20 cellular contexts compared by ENCODE assay signal in genomic region chr1:16242556-16243407, GRCh38. TPM values are rescaled to one million over a fixed set of nuclear protein-coding genes. Genes with fewer than 3 reads are reported as not detected.
A peak's percentile ranks its signal among the peaks of the same experiment; 100 is the strongest.
DNase-seq lines count a peak whose midpoint lies in the region; ATAC-seq, FAIRE-seq and TF ChIP-seq lines count a peak whose summit lies in the region.
"Had no signal": no experiment of that assay in that cellular context is flagged by ENCODE, and none has a peak within 500 bp of the region (broad histone marks: within the 10 kb centered on the region; RNA-seq: fewer than 3 reads in every experiment).

No MANE protein-coding gene starts in this region.

- H3K27ac ChIP-seq in heart right ventricle (no peak overlapping the region), K562 (ENCODE audit: extremely low read depth, low read depth, low read length) (no peak overlapping the region), transverse colon (no peak overlapping the region)
- H3K27ac ChIP-seq: A549, SK-N-MC had no signal

- peaks cover 0 to 18% (median 0%) of the 10 kb centered on the region in 9 donors for H3K36me3 ChIP-seq in heart right ventricle
- peaks cover 11% of the 10 kb centered on the region for H3K36me3 ChIP-seq in K562 (ENCODE audit: control insufficient read depth, insufficient read depth, low read length)
- no peaks in the 10 kb centered on the region for H3K36me3 ChIP-seq in transverse colon

- no peak for TF ChIP-seq CTCF in heart right ventricle (IDR thresholded peaks at IDR 0.05)
- TF ChIP-seq CTCF in K562 (IDR thresholded peaks at IDR 0.05 in 2 of 3, conservative IDR thresholded peaks at IDR 0.05 in 1 of 3; ENCODE audit: insufficient read depth in 2 of 3, low read depth in 1 of 3, low read length in 3 of 3) = no peak
- TF ChIP-seq CTCF in transverse colon (IDR thresholded peaks at IDR 0.05) = no peak

- no peak overlapping the region for H3K4me2 ChIP-seq in K562 (ENCODE audit: insufficient read depth, low read length)
- H3K4me2 ChIP-seq: A549 had no signal

- POLR2A ChIA-PET in K562 (lab: Yijun Ruan, JAX) = interaction anchor here (0.6 to 1.6 kb wide), 12 partner anchors 11 to 546 kb away, joined by 3 to 6 read pairs (median 4); no protein-coding TSS in a partner anchor

- FAIRE-seq in K562 (lab: Jason Lieb, UNC) (no peak), frontal cortex (lab: Jason Lieb, UNC) (no peak)
- FAIRE-seq: A549, H54, HTR-8/SVneo, RCC 7860 had no signal

- no peak overlapping the region for H3K4me3 ChIP-seq in heart right ventricle
- H3K4me3 ChIP-seq in K562 = no peak overlapping the region
- H3K4me3 ChIP-seq in transverse colon = no peak overlapping the region
- H3K4me3 ChIP-seq: A549, SK-N-MC had no signal

- no peaks in the 10 kb centered on the region for H3K9me1 ChIP-seq in K562 (ENCODE audit: control insufficient read depth, insufficient read depth, low read length)

- in situ Hi-C loops in K562 (cut with MboI) = loop anchor here (5.0 kb wide), 1 partner anchor 160 kb away; no protein-coding TSS in a partner anchor
- in situ Hi-C loops in transverse colon (cut with MboI; ENCODE audit: low pct_ligation_motif_present in 1 of 4, low pct_unique_long_range_greater_than_20kb in 1 of 4, low sequenced_read_pairs in 3 of 4) = no loop called here

- CTCF ChIA-PET in K562 (lab: Yijun Ruan, JAX; ENCODE audit: low intra/inter-chr PET ratio) = interaction anchor here (2.7 kb wide), 1 partner anchor 164 kb away, joined by 38 read pairs; no protein-coding TSS in a partner anchor

- intact Hi-C loops in Right ventricle myocardium superior (cut with DNase I) = loop anchor here (5.0 kb wide), 1 partner anchor 160 kb away; no protein-coding TSS in a partner anchor
- intact Hi-C loops in heart right ventricle (cut with DNase I) = loop anchor here in 9 of 10 donors (5.0 to 10.0 kb wide), 9 partner anchors 35 to 165 kb away; partner anchors contain the start of gene SZRD1 (in 2 of the 9)
- intact Hi-C loops in K562 (cut with micrococcal nuclease) = no loop called here
- intact Hi-C loops in transverse colon (cut with DNase I; ENCODE audit: low total_unique reads) = loop anchor here (5.0 kb wide), 2 partner anchors 35 to 165 kb away; no protein-coding TSS in a partner anchor

- no peak for ATAC-seq in Right ventricle myocardium superior (ENCODE audit: poor library complexity)
- no peak for ATAC-seq in heart right ventricle
- peak; percentile 8; the same call in 2 of the 3 replicates for ATAC-seq in K562
- no peak for ATAC-seq in GM19397 (IDR thresholded peaks at IDR 0.05; ENCODE audit: unreplicated experiment)
- ATAC-seq: A549 had no signal

- BruUV-seq in K562 (replicated peaks; lab: Mats Ljungman, UMichigan) = no TSS peak

- H3K4me1 ChIP-seq in heart right ventricle (peaks cover 3 to 36% (median 21%) of the 10 kb centered on the region in 9 donors), K562 (replicated peaks in 1 of 2; ENCODE audit: control insufficient read depth in 2 of 2, insufficient read depth in 2 of 2, low read length in 2 of 2) (peaks cover 9 to 28% of the 10 kb centered on the region in 2 experiments), transverse colon (peaks cover under 1 to 12% (median 7%) of the 10 kb centered on the region in 4 donors)

- no peak for TF ChIP-seq POLR2A in K562 (conservative IDR thresholded peaks at IDR 0.05)
- no peak for TF ChIP-seq POLR2A in transverse colon (IDR thresholded peaks at IDR 0.05)

- WGBS in heart right ventricle, 2 donors = 82 to 86% methylated on average over 20 of the region's 20 CpGs
- WGBS in K562 (ENCODE audit: insufficient coverage, low coverage, missing lambda C conversion rate) = 54% methylated on average over 20 of the region's 20 CpGs
- 75 to 82% methylated on average over 4 to 20 of the region's 20 CpGs for WGBS in transverse colon (ENCODE audit: low coverage in 1 of 2), 2 donors

- TF ChIP-seq EP300 in K562 (IDR thresholded peaks at IDR 0.05; ENCODE audit: low read length) (no peak), transverse colon (IDR thresholded peaks at IDR 0.05; ENCODE audit: low read depth) (no peak)

- H3K27me3 ChIP-seq in heart right ventricle = no peaks in the 10 kb centered on the region
- no peaks in the 10 kb centered on the region for H3K27me3 ChIP-seq in K562 (ENCODE audit: control insufficient read depth in 2 of 2, insufficient read depth in 2 of 2, low read length in 2 of 2)
- no peaks in the 10 kb centered on the region for H3K27me3 ChIP-seq in transverse colon

- peak; percentile 20 for DNase-seq in Right ventricle myocardium superior
- no peak for DNase-seq in heart right ventricle
- peak in 3 of 4 experiments; percentile 32 to 67 (median 64) for DNase-seq in K562 (ENCODE audit: extremely low read depth in 1 of 4, low spot score in 3 of 4)
- peak; percentile 55 for DNase-seq in myocyte (ENCODE audit: low read depth)
- DNase-seq in transverse colon = peak; percentile 7
- no peak for DNase-seq in kidney glomerular epithelial cell (lab: John Stamatoyannopoulos, UW)
- DNase-seq in frontal cortex (ENCODE audit: low spot score in 2 of 2) = no peak
- DNase-seq: DMS153; GDM1; NCI-H1105; NCI-H510A; NCI-H748 treated with DMSO at 0.1 percent for 48 hours; NK-92 treated with Interleukin-12 subunit alpha and Interleukin-12 subunit beta, amount 100 ng/mL, for 24 hours; SHP77 had no signal

- H3K9me3 ChIP-seq in heart right ventricle = no peaks in the 10 kb centered on the region
- H3K9me3 ChIP-seq in K562 (replicated peaks; ENCODE audit: control insufficient read depth, insufficient read depth, low read depth, low read length) = no peaks in the 10 kb centered on the region
- no peaks in the 10 kb centered on the region for H3K9me3 ChIP-seq in transverse colon
- H3K9me3 ChIP-seq: A549 had no signal

- peak overlapping the region in 1 of 2 experiments; percentile 72; a peak in 2 of 4 replicates for H3K9ac ChIP-seq in K562 (ENCODE audit: insufficient read depth in 1 of 2, low read depth in 2 of 2, low read length in 2 of 2)

- no peaks in the 10 kb centered on the region for H4K20me1 ChIP-seq in K562 (replicated peaks; ENCODE audit: control insufficient read depth, insufficient read depth, low read length)

- TF ChIP-seq RAD21 in K562 (CRISPR knock-in tag; conservative IDR thresholded peaks at IDR 0.05 in 1 of 2, IDR thresholded peaks at IDR 0.05 in 1 of 2) = no peak

- no peaks in the 10 kb centered on the region for H3K79me2 ChIP-seq in K562 (ENCODE audit: control insufficient read depth, insufficient read depth, low read length)

- no peak overlapping the region for H2AFZ ChIP-seq in K562 (ENCODE audit: low read depth, low read length)

RNA-seq across cellular contexts. Expression of gene CPLANE2, which starts 5.8 kb away (rescaled TPM):
- total RNA-seq in Right ventricle myocardium superior (10.1 TPM), heart right ventricle (10 to 100 TPM in 2 of 10 donors, 1 to 10 TPM in 8; 3.9 to 11.1 (median 7.2) TPM), K562 (2014; rRNA removed) (19.9 and 27.8 TPM in 2 replicates), K562 (2014; rRNA removed; fragmentation: Illumina TruSeq; extraction: Trizol) (3.3 and 3.7 TPM in 2 replicates), K562 (2015; rRNA removed; fragmentation: Illumina TruSeq; extraction: Trizol) (8.0 and 8.3 TPM in 2 replicates), K562 (2021) (17.8 and 20.9 TPM in 2 replicates), myocyte (11.3 and 16.3 TPM in 2 replicates), transverse colon (10 to 100 TPM in 1 of 4 donors, 1 to 10 TPM in 2, under 1 TPM in 1; 0.60 to 12.3 (median 4.3) TPM), frontal cortex (16.7 TPM)
- polyA plus RNA-seq in heart right ventricle (1 to 10 TPM; 2.2 to 2.3 TPM), K562 (2011; rRNA removed) (10.9 and 15.9 TPM in 2 replicates), K562 (2014; fragmentation: Illumina TruSeq; extraction: Trizol) (8.1 and 13.6 TPM in 2 replicates), K562 (2014; fragmentation: Nextera tagmentation; extraction: Ambion mirVana) (under 1 TPM; 0.17 to 0.32 TPM), K562 (2014; rRNA removed) (10.3 and 15.5 TPM in 2 replicates)
- total RNA-seq in K562 (2011; cell fraction: chromatin; rRNA removed; ENCODE audit: low replicate concordance) = 6.0 and 32.3 TPM in 2 replicates
- 25.7 and 37.9 TPM in 2 replicates for total RNA-seq in K562 (2011; cell fraction: nucleolus; rRNA removed)
- 15.3 and 20.1 TPM in 2 replicates for total RNA-seq in K562 (2011; cell fraction: nucleoplasm; rRNA removed)
- 14.2 and 28.7 TPM in 2 replicates for polyA plus RNA-seq in K562 (2011; cell fraction: cytosol; rRNA removed)
- 22.8 and 30.9 TPM in 2 replicates for polyA plus RNA-seq in K562 (2011; cell fraction: nucleus; rRNA removed)
- 16.0 and 21.8 TPM in 2 replicates for polyA plus RNA-seq in K562 (2012)
- polyA minus RNA-seq in K562 (2011; rRNA and poly(A)+ RNA removed) = 11.8 and 19.8 TPM in 2 replicates
- 18.6 and 24.7 TPM in 2 replicates for polyA minus RNA-seq in K562 (2011; cell fraction: cytosol; rRNA and poly(A)+ RNA removed)
- polyA minus RNA-seq in K562 (2011; cell fraction: nucleus; rRNA and poly(A)+ RNA removed) = 21.7 and 22.7 TPM in 2 replicates
- polyA plus RNA-seq in myocyte (2012) = 12.0 TPM

RNA-seq across cellular contexts. Expression of gene ARHGEF19, which starts 30.3 kb away (rescaled TPM):
- total RNA-seq in Right ventricle myocardium superior (1.8 TPM), heart right ventricle (1 to 10 TPM in 7 of 10 donors, under 1 TPM in 3; 0.49 to 3.0 (median 1.6) TPM), K562 (2014; rRNA removed) (6.3 and 7.0 TPM in 2 replicates), K562 (2014; rRNA removed; fragmentation: Illumina TruSeq; extraction: Trizol) (2.7 and 4.3 TPM in 2 replicates), K562 (2015; rRNA removed; fragmentation: Illumina TruSeq; extraction: Trizol) (5.2 and 6.0 TPM in 2 replicates), K562 (2021) (11.2 and 15.1 TPM in 2 replicates), myocyte (0.31 and 0.67 TPM in 2 replicates), transverse colon (10 to 100 TPM in 2 of 4 donors, 1 to 10 TPM in 2; 5.7 to 46.8 (median 10.8) TPM), frontal cortex (1.2 TPM)
- polyA plus RNA-seq in heart right ventricle (1 to 10 TPM; 1.9 to 5.4 TPM), K562 (2011; rRNA removed) (21.0 and 33.1 TPM in 2 replicates), K562 (2014; fragmentation: Illumina TruSeq; extraction: Trizol) (4.4 and 10.8 TPM in 2 replicates), K562 (2014; fragmentation: Nextera tagmentation; extraction: Ambion mirVana) (1 to 10 TPM in 1 of 2 experiments, under 1 TPM in 1; 0.73 to 1.1 TPM), K562 (2014; rRNA removed) (14.8 and 17.1 TPM in 2 replicates)
- 15.4 and 51.0 TPM in 2 replicates for total RNA-seq in K562 (2011; cell fraction: chromatin; rRNA removed; ENCODE audit: low replicate concordance)
- 25.4 and 38.4 TPM in 2 replicates for total RNA-seq in K562 (2011; cell fraction: nucleolus; rRNA removed)
- 20.2 and 22.1 TPM in 2 replicates for total RNA-seq in K562 (2011; cell fraction: nucleoplasm; rRNA removed)
- polyA plus RNA-seq in K562 (2011; cell fraction: cytosol; rRNA removed) = 31.5 and 39.3 TPM in 2 replicates
- 84.8 and 93.8 TPM in 2 replicates for polyA plus RNA-seq in K562 (2011; cell fraction: nucleus; rRNA removed)
- 14.3 and 15.2 TPM in 2 replicates for polyA plus RNA-seq in K562 (2012)
- 7.3 and 9.1 TPM in 2 replicates for polyA minus RNA-seq in K562 (2011; rRNA and poly(A)+ RNA removed)
- 9.3 and 17.2 TPM in 2 replicates for polyA minus RNA-seq in K562 (2011; cell fraction: cytosol; rRNA and poly(A)+ RNA removed)
- 17.2 and 21.5 TPM in 2 replicates for polyA minus RNA-seq in K562 (2011; cell fraction: nucleus; rRNA and poly(A)+ RNA removed)
- 1.2 TPM for polyA plus RNA-seq in myocyte (2012)

Comparison
In these comparisons a context has a peak if more than half of its experiments do, and no peak if none do; other contexts are left out.
1. DNase-seq: peak in Right ventricle myocardium superior (single experiment), K562 (3 of 4), myocyte (single experiment) and transverse colon (single experiment); none in heart right ventricle (0 of 2), kidney glomerular epithelial cell (single experiment) and frontal cortex (0 of 2).